ENCODE assay signal across 10 cellular contexts in the genomic region with DNA sequence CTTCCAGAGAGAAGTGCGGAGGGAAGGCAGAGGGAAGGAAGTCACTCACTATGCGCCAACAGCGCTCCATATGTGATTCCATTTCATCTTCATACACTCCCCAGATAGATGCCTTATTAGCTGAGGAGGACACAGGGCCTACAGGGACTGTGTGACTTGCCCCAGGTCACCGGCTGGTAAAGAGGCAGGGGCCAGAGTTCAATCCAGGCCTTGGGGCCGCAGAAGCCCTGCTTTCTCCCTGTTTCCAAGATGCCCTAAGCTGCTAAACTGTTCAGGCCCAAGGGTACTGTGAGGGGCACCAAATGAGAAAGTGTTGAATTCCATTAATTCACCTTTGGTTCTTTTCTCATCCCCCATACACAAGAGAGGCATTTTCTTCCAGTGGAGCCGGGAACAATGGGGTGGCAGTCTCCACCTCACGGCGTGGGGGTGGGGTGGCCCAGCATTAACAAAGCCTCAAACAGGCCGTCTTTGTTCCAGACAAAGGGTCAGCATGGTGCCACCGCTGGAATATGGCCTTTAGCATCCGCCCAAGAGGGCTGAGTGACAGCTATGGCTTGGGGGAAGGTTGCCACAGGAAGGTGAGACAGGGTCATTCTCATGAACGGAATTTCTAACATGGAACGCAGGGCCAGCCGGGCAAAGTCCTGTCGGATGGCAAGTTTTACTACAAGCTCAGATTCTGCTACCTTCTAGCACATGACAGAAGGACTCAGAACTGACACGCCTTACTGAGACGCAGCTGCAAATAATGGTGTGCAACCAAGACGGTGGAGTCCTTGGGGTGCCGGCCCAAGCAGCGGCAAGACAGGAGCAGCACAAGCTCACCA.
DNase-seq lines count a peak whose midpoint lies in the region; ATAC-seq and TF ChIP-seq lines count a peak whose summit lies in the region.
"Had no signal": no experiment of that assay in that cellular context is flagged by ENCODE, and none has a peak within 500 bp of the region (broad histone marks: within the 10 kb centered on the region; RNA-seq: fewer than 3 reads in every experiment).

No MANE protein-coding gene starts in this region.

- H3K4me3 Mint-ChIP-seq in glutamatergic neuron (ENCODE audit: unreplicated experiment), result peak overlapping the region; percentile 34
- H3K4me3 Mint-ChIP-seq: nephron had no signal

- intact Hi-C loops in mucosa of descending colon (cut with DNase I, micrococcal nuclease), result loop anchor here (5.0 kb wide), 2 partner anchors 219 to 284 kb away; no protein-coding TSS in a partner anchor

- H3K4me1 ChIP-seq in BLaER1, result peaks cover 53% of the 10 kb centered on the region
- H3K4me1 ChIP-seq in mucosa of descending colon (ENCODE audit: low read depth), result peaks cover 15% of the 10 kb centered on the region

- peaks cover 36% of the 10 kb centered on the region for H3K4me1 Mint-ChIP-seq in glutamatergic neuron (ENCODE audit: low read depth, unreplicated experiment)

- H3K36me3 Mint-ChIP-seq in glutamatergic neuron (ENCODE audit: unreplicated experiment), result peaks cover 12% of the 10 kb centered on the region

- H3K9me3 Mint-ChIP-seq in glutamatergic neuron (ENCODE audit: unreplicated experiment), result peaks cover 4% of the 10 kb centered on the region
- H3K9me3 Mint-ChIP-seq: nephron had no signal

- no peaks in the 10 kb centered on the region for H3K27me3 ChIP-seq in BLaER1
- H3K27me3 ChIP-seq: testis had no signal

- in situ Hi-C loops in GM13977 (cut with MboI; ENCODE audit: low pct_unique_long_range_greater_than_20kb, low sequenced_read_pairs, unreplicated experiment) (loop anchor here (10.0 kb wide), 1 partner anchor 276 kb away; no protein-coding TSS in a partner anchor), GM13976 (cut with MboI; ENCODE audit: low sequenced_read_pairs, unreplicated experiment) (no loop called here)

- H3K4me3 ChIP-seq in BLaER1 (no peak overlapping the region), mucosa of descending colon (no peak overlapping the region)
- H3K4me3 ChIP-seq: testis had no signal

- peak; percentile 48 for DNase-seq in NCI-H2227 (lab: John Stamatoyannopoulos, UW; ENCODE audit: unreplicated experiment)
- no peak for DNase-seq in glutamatergic neuron
- peak; percentile 68 to 77 (median 75) for DNase-seq in mucosa of descending colon
- no peak for DNase-seq in GM13977 (ENCODE audit: low spot score)
- no peak for DNase-seq in GM13976 (ENCODE audit: low spot score)
- DNase-seq in DMS79 (lab: John Stamatoyannopoulos, UW), result no peak
- DNase-seq: testis had no signal

- 0 out of 2 replicates have a peak overlapping the region, but pooled peaks have one; percentile 14 for H3K27ac ChIP-seq in BLaER1
- H3K27ac ChIP-seq: testis had no signal

- H3K9me3 ChIP-seq in BLaER1 (no peaks in the 10 kb centered on the region), mucosa of descending colon (no peaks in the 10 kb centered on the region)
- H3K9me3 ChIP-seq: testis had no signal

- H3K4me2 ChIP-seq in BLaER1, result no peak overlapping the region

- H3K27me3 Mint-ChIP-seq in glutamatergic neuron (ENCODE audit: unreplicated experiment), result peaks cover 9% of the 10 kb centered on the region

- ATAC-seq in mucosa of descending colon, result peak; percentile 87
- no peak for ATAC-seq in HG03354 (IDR thresholded peaks at IDR 0.05; ENCODE audit: poor library complexity, severe bottlenecking, unreplicated experiment)

- TF ChIP-seq CTCF in glutamatergic neuron (IDR thresholded peaks at IDR 0.05; ENCODE audit: partially characterized antibody, unreplicated experiment) (no peak), mucosa of descending colon (IDR thresholded peaks at IDR 0.05) (no peak), GM13977 (IDR thresholded peaks at IDR 0.05; ENCODE audit: extremely low read depth, insufficient read depth, missing control alignments) (no peak), GM13976 (IDR thresholded peaks at IDR 0.05; ENCODE audit: borderline replicate concordance, control extremely low read depth, extremely low read depth, insufficient read depth, missing control alignments) (no peak)

- H4K20me1 ChIP-seq in BLaER1, result no peaks in the 10 kb centered on the region

- peak overlapping the region; percentile 85 for H3K27ac Mint-ChIP-seq in glutamatergic neuron (ENCODE audit: unreplicated experiment)

- H3K36me3 ChIP-seq in BLaER1, result peaks cover 14% of the 10 kb centered on the region
- no peaks in the 10 kb centered on the region for H3K36me3 ChIP-seq in mucosa of descending colon (ENCODE audit: low read depth)

- H3K9ac ChIP-seq in BLaER1, result no peak overlapping the region

Comparison
In these comparisons a context has a peak if more than half of its experiments do, and no peak if none do; other contexts are left out.
1. DNase-seq: peak in NCI-H2227 (single experiment) and mucosa of descending colon (3 of 3); none in glutamatergic neuron (single experiment), GM13977 (single experiment), GM13976 (single experiment) and DMS79 (single experiment).